ENCODE assay signal across 25 cellular contexts in the genomic region with DNA sequence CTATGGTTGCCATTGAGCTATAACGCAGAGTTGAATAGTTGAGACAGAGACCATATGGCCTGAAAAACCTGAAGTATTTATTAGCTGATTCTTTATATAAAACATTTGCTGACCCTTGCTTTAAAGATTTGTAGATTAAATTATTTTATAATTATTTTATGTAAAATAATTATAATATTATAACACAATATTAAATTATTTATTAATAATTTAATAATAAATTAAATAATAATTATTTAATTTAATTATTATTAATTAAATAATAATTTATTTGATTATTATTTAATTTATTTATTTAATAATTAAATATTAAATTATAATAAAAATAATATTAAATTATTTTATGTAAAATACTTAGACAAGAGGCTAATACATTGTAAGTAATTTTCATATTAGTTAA.
"Had no signal": no experiment of that assay in that cellular context is flagged by ENCODE, and none has a peak within 500 bp of the region (broad histone marks: within the 10 kb centered on the region; RNA-seq: fewer than 3 reads in every experiment).

No MANE protein-coding gene starts in this region.

- DNase-seq: hypothalamus; immature natural killer cell; left ventricle myocardium inferior; mesendoderm; naive B cell; natural killer cell; nephron progenitor cell; occipital lobe; retina; right cardiac atrium; spleen; stimulated activated CD4-positive, alpha-beta T cell treated with anti-CD3 and anti-CD28 coated beads, Interleukin-1b, Interleukin-23, amount 100 ng/mL, for 48 hours; stimulated activated CD4-positive, alpha-beta T cell treated with anti-CD3 and anti-CD28 coated beads, Interleukin-2, amount 100 ng/mL, for 48 hours; stimulated activated CD4-positive, alpha-beta T cell treated with anti-CD3 and anti-CD28 coated beads, Interleukin-4, amount 100 ng/mL, for 4 hours; stimulated activated CD8-positive, alpha-beta memory T cell treated with anti-CD3 and anti-CD28 coated beads, Interleukin-4, amount 100 ng/mL, for 48 hours; stimulated activated naive CD4-positive, alpha-beta T cell treated with Interleukin-2 at 50 U/mL for 16 hours; stimulated activated naive CD8-positive, alpha-beta T cell treated with anti-CD3 and anti-CD28 coated beads, Interleukin-15, amount 100 ng/mL, for 72 hours; substantia nigra; uterus had no signal

- H3K9ac ChIP-seq: neural progenitor cell had no signal

- H3K9me3 ChIP-seq: uterus had no signal

- FAIRE-seq: islet of Langerhans had no signal

- H3K4me1 ChIP-seq: left ventricle myocardium inferior, neural progenitor cell, spleen, tibial nerve, uterus had no signal

- H3K27ac ChIP-seq: left ventricle myocardium inferior, neural progenitor cell, neutrophil, skin epidermis, spleen, tibial nerve, uterus had no signal

- H3K36me3 ChIP-seq: left ventricle myocardium inferior, neural progenitor cell, neutrophil, spleen, tibial nerve, uterus had no signal

- H3K4me3 ChIP-seq: left ventricle myocardium inferior, lung, neural progenitor cell, skin epidermis, spleen, tibial nerve, uterus had no signal
